ENCODE assay signal across 1 cellular context in the genomic region with DNA sequence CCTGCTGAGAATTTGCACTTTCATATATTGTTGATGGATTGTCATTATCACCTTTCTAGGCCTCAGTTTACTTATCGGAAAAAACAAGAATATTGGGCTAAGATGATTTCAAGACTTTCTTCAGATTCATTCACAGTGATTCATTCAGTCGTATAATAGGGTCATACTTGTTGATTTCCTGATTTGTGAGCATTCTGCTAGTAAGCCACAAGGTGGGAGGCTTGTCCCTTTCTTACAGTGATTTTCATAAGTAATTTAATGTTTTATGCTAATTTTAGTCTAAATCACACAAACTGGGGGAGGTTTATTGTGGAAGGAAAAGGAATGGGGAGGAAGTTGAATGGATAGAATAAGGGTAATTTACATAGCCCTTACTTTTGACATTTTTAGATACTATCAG.
TF ChIP-seq lines count a peak whose summit lies in the region.

No MANE protein-coding gene starts in this region.

TF ChIP-seq in HCT116, 20 proteins besides CTCF, POLR2A, EP300 and RAD21 (continued from another document):
- TF ChIP-seq, protein P1, sequence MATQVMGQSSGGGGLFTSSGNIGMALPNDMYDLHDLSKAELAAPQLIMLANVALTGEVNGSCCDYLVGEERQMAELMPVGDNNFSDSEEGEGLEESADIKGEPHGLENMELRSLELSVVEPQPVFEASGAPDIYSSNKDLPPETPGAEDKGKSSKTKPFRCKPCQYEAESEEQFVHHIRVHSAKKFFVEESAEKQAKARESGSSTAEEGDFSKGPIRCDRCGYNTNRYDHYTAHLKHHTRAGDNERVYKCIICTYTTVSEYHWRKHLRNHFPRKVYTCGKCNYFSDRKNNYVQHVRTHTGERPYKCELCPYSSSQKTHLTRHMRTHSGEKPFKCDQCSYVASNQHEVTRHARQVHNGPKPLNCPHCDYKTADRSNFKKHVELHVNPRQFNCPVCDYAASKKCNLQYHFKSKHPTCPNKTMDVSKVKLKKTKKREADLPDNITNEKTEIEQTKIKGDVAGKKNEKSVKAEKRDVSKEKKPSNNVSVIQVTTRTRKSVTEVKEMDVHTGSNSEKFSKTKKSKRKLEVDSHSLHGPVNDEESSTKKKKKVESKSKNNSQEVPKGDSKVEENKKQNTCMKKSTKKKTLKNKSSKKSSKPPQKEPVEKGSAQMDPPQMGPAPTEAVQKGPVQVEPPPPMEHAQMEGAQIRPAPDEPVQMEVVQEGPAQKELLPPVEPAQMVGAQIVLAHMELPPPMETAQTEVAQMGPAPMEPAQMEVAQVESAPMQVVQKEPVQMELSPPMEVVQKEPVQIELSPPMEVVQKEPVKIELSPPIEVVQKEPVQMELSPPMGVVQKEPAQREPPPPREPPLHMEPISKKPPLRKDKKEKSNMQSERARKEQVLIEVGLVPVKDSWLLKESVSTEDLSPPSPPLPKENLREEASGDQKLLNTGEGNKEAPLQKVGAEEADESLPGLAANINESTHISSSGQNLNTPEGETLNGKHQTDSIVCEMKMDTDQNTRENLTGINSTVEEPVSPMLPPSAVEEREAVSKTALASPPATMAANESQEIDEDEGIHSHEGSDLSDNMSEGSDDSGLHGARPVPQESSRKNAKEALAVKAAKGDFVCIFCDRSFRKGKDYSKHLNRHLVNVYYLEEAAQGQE (IDR thresholded peaks at IDR 0.05; ENCODE audit: low read depth): no peak
- no peak for TF ChIP-seq ZNF274 (IDR thresholded peaks at IDR 0.05; ENCODE audit: low read depth, low read length)
